10 cellular contexts compared by ENCODE assay signal in genomic region chr16:69932691-69933392, GRCh38. TPM values are rescaled to one million over a fixed set of nuclear protein-coding genes. Genes with fewer than 3 reads are reported as not detected.
"Had no signal": no experiment of that assay in that cellular context is flagged by ENCODE, and none has a peak within 500 bp of the region (broad histone marks: within the 10 kb centered on the region; RNA-seq: fewer than 3 reads in every experiment).

No MANE protein-coding gene starts in this region.

- H3K4me3 ChIP-seq: pancreas had no signal

- ATAC-seq: activated T-helper 17 cell treated with anti-CD3 and anti-CD28 coated beads, Interleukin-2, amount 50 U/mL, for 72 hours; pancreas; T-cell; WTC11 had no signal

- H3K9me3 ChIP-seq: pancreas had no signal

- H3K27ac ChIP-seq: pancreas had no signal

- H3K27me3 ChIP-seq: pancreas had no signal

- H3K4me1 ChIP-seq: pancreas had no signal

- DNase-seq: activated CD4-positive, alpha-beta T cell treated with anti-CD3 and anti-CD28 coated beads for 48 hours; activated naive CD4-positive, alpha-beta T cell treated with anti-CD3 and anti-CD28 coated beads, Interleukin-2, amount 10 ng/mL, durations not matched to agents 7 days and 5 days; dermis blood vessel endothelial cell; nephron progenitor cell; pancreas; stimulated activated CD4-positive, alpha-beta T cell treated with anti-CD3 and anti-CD28 coated beads, Interleukin-15, amount 100 ng/mL, for 24 hours; T-cell had no signal

RNA-seq across cellular contexts. Expression of gene CLEC18A, which starts 18.3 kb away (rescaled TPM):
- total RNA-seq: lung microvascular endothelial cell had no signal
